ENCODE assay signal across 11 cellular contexts in genomic region chr3:30614943-30615342, GRCh38. TPM values are rescaled to one million over a fixed set of nuclear protein-coding genes. Genes with fewer than 3 reads are reported as not detected.
DNase-seq lines count a peak whose midpoint lies in the region; ATAC-seq and TF ChIP-seq lines count a peak whose summit lies in the region.
"Had no signal": no experiment of that assay in that cellular context is flagged by ENCODE, and none has a peak within 500 bp of the region (broad histone marks: within the 10 kb centered on the region; RNA-seq: fewer than 3 reads in every experiment).

No MANE protein-coding gene starts in this region.

- no peaks in the 10 kb centered on the region for H3K9me3 ChIP-seq in PC-3 (ENCODE audit: low read length)
- H3K9me3 ChIP-seq: heart right ventricle had no signal

- BruUV-seq in PC-3 (replicated peaks; lab: Mats Ljungman, UMichigan) = no TSS peak

- H3K4me2 ChIP-seq in PC-3 (ENCODE audit: low read length) = peak overlapping the region; percentile 29

- peaks cover 4% of the 10 kb centered on the region for H3F3A ChIP-seq in PC-3 (ENCODE audit: low read length, unreplicated experiment)

- DNase-seq in activated CD4-positive, alpha-beta T cell treated with anti-CD3 and anti-CD28 coated beads, Interleukin-2, amount 10 ng/mL, durations not matched to agents 24 days and 14 days = peak; percentile 60
- no peak for DNase-seq in activated CD4-positive, alpha-beta T cell treated with anti-CD3 and anti-CD28 coated beads, Interleukin-2, amount 50 U/mL, for 48 hours
- DNase-seq in PC-3 = peak; percentile 65
- no peak for DNase-seq in effector memory CD8-positive, alpha-beta T cell
- DNase-seq in renal cortical epithelial cell (ENCODE audit: low read depth) = peak; percentile 63
- DNase-seq in NCI-H748 (lab: John Stamatoyannopoulos, UW; ENCODE audit: unreplicated experiment) = no peak
- DNase-seq in iPS-NIHi11 (ENCODE audit: low spot score) = no peak
- DNase-seq in superior temporal gyrus (ENCODE audit: extremely low spot score) = no peak
- DNase-seq: endodermal cell; heart right ventricle; stimulated activated CD4-positive, alpha-beta T cell treated with anti-CD3 and anti-CD28 coated beads, Interleukin-15, amount 100 ng/mL, for 24 hours had no signal

- POLR2A ChIA-PET in PC-3 (lab: Charles Lee; ENCODE audit: unreplicated experiment) = interaction anchor here (0.6 kb wide), 1 partner anchor 44 kb away, joined by 3 read pairs; no protein-coding TSS in a partner anchor

- H3K27ac ChIP-seq in PC-3 (ENCODE audit: low read length) = peak overlapping the region; percentile 13

- peak overlapping the region; percentile 90 for H3K4me3 Mint-ChIP-seq in activated CD4-positive, alpha-beta T cell treated with anti-CD3 and anti-CD28 coated beads, Interleukin-2, amount 10 ng/mL, durations not matched to agents 24 days and 14 days
- peak overlapping the region; percentile 38 to 94 for H3K4me3 Mint-ChIP-seq in effector memory CD8-positive, alpha-beta T cell
- H3K4me3 Mint-ChIP-seq: endodermal cell had no signal

- TF ChIP-seq CTCF in PC-3 (conservative IDR thresholded peaks at IDR 0.05; ENCODE audit: low read depth, low read length) = no peak

- peaks cover 21% of the 10 kb centered on the region for H3K36me3 ChIP-seq in PC-3 (ENCODE audit: low read depth, low read length)

- CTCF ChIA-PET in PC-3 (lab: Charles Lee) = no interaction called here

- H3K79me2 ChIP-seq in PC-3 (ENCODE audit: low read length) = peaks cover 100% of the 10 kb centered on the region

- H4K20me1 ChIP-seq in PC-3 (ENCODE audit: low read length) = peaks cover 61% of the 10 kb centered on the region

- H3K27me3 Mint-ChIP-seq in activated CD4-positive, alpha-beta T cell treated with anti-CD3 and anti-CD28 coated beads, Interleukin-2, amount 10 ng/mL, durations not matched to agents 24 days and 14 days = no peaks in the 10 kb centered on the region
- no peaks in the 10 kb centered on the region for H3K27me3 Mint-ChIP-seq in effector memory CD8-positive, alpha-beta T cell

- H3K27ac Mint-ChIP-seq in activated CD4-positive, alpha-beta T cell treated with anti-CD3 and anti-CD28 coated beads, Interleukin-2, amount 10 ng/mL, durations not matched to agents 24 days and 14 days = peak overlapping the region; percentile 86
- H3K27ac Mint-ChIP-seq in effector memory CD8-positive, alpha-beta T cell = peak overlapping the region; percentile 30 to 88
- H3K27ac Mint-ChIP-seq: endodermal cell had no signal

- no peaks in the 10 kb centered on the region for H3K9me2 ChIP-seq in PC-3 (replicated peaks; ENCODE audit: low read length)

- H3K4me1 Mint-ChIP-seq in activated CD4-positive, alpha-beta T cell treated with anti-CD3 and anti-CD28 coated beads, Interleukin-2, amount 10 ng/mL, durations not matched to agents 24 days and 14 days = peaks cover 89% of the 10 kb centered on the region
- peaks cover 69 to 95% of the 10 kb centered on the region in 2 donors for H3K4me1 Mint-ChIP-seq in effector memory CD8-positive, alpha-beta T cell (ENCODE audit: low read depth in 2 of 2)

- peaks cover 61% of the 10 kb centered on the region for H3K4me1 ChIP-seq in PC-3 (ENCODE audit: insufficient read depth, low read length)

- H3K9me3 Mint-ChIP-seq in activated CD4-positive, alpha-beta T cell treated with anti-CD3 and anti-CD28 coated beads, Interleukin-2, amount 10 ng/mL, durations not matched to agents 24 days and 14 days = peaks cover 6% of the 10 kb centered on the region
- H3K9me3 Mint-ChIP-seq in effector memory CD8-positive, alpha-beta T cell = no peaks in the 10 kb centered on the region
- H3K9me3 Mint-ChIP-seq: endodermal cell had no signal

- peaks cover 42% of the 10 kb centered on the region for H3K36me3 Mint-ChIP-seq in activated CD4-positive, alpha-beta T cell treated with anti-CD3 and anti-CD28 coated beads, Interleukin-2, amount 10 ng/mL, durations not matched to agents 24 days and 14 days (ENCODE audit: low read depth)
- H3K36me3 Mint-ChIP-seq in effector memory CD8-positive, alpha-beta T cell (ENCODE audit: insufficient read depth) = peaks cover 21% of the 10 kb centered on the region

- H2AFZ ChIP-seq in PC-3 (ENCODE audit: low read length) = no peak overlapping the region

- H3K9ac ChIP-seq in PC-3 (ENCODE audit: low read length) = no peak overlapping the region

- no peaks in the 10 kb centered on the region for H3K27me3 ChIP-seq in PC-3 (ENCODE audit: low read length)
- H3K27me3 ChIP-seq: heart right ventricle had no signal

- no peak overlapping the region for H3K4me3 ChIP-seq in PC-3 (ENCODE audit: low read length)
- H3K4me3 ChIP-seq: heart right ventricle had no signal

- intact Hi-C loops in activated CD4-positive, alpha-beta T cell treated with anti-CD3 and anti-CD28 coated beads, Interleukin-2, amount 10 ng/mL, durations not matched to agents 24 days and 14 days (cut with micrococcal nuclease) = loop anchor here (5.0 to 10.0 kb wide), 2 partner anchors 390 to 917 kb away; partner anchors contain the start of gene STT3B
- intact Hi-C loops in PC-3 (cut with micrococcal nuclease) = no loop called here

- peak; percentile 53 for ATAC-seq in PC-3
- ATAC-seq in effector memory CD8-positive, alpha-beta T cell (replicated peaks) = no peak

RNA-seq across cellular contexts. Expression of gene TGFBR2, which starts 8.5 kb away (rescaled TPM):
- 45.3 and 47.6 TPM in 2 replicates for total RNA-seq in activated CD4-positive, alpha-beta T cell treated with anti-CD3 and anti-CD28 coated beads, Interleukin-2, amount 10 ng/mL, durations not matched to agents 24 days and 14 days
- total RNA-seq in PC-3 (2014; rRNA removed) (48.2 and 55.9 TPM in 2 replicates), renal cortical epithelial cell (63.4 and 258 TPM in 2 replicates)

Comparison
In these comparisons a context has a peak if more than half of its experiments do, and no peak if none do; other contexts are left out.
1. DNase-seq: peak in activated CD4-positive, alpha-beta T cell treated with anti-CD3 and anti-CD28 coated beads, Interleukin-2, amount 10 ng/mL, durations not matched to agents 24 days and 14 days (single experiment), PC-3 (single experiment) and renal cortical epithelial cell (single experiment); none in activated CD4-positive, alpha-beta T cell treated with anti-CD3 and anti-CD28 coated beads, Interleukin-2, amount 50 U/mL, for 48 hours (0 of 2), effector memory CD8-positive, alpha-beta T cell (0 of 3), NCI-H748 (single experiment), iPS-NIHi11 (single experiment) and superior temporal gyrus (single experiment).